Comparison of ENCODE assay signal across 17 cellular contexts in genomic region chr9:116345393-116345792, GRCh38.
DNase-seq lines count a peak whose midpoint lies in the region; ATAC-seq and TF ChIP-seq lines count a peak whose summit lies in the region.
"Had no signal": no experiment of that assay in that cellular context is flagged by ENCODE, and none has a peak within 500 bp of the region (broad histone marks: within the 10 kb centered on the region; RNA-seq: fewer than 3 reads in every experiment).

No MANE protein-coding gene starts in this region.

- no peaks in the 10 kb centered on the region for H3K9me3 Mint-ChIP-seq in Caco-2 (ENCODE audit: unreplicated experiment)
- H3K9me3 Mint-ChIP-seq in endothelial cell (ENCODE audit: unreplicated experiment) = no peaks in the 10 kb centered on the region
- H3K9me3 Mint-ChIP-seq: CD4-positive, alpha-beta T cell; H9 had no signal

- no peak for TF ChIP-seq POLR2A in IMR-90 (IDR thresholded peaks at IDR 0.05; ENCODE audit: low read depth, low read length)

- no peak overlapping the region for H2AK5ac ChIP-seq in IMR-90 (ENCODE audit: low read depth, low read length)

- H3K79me1 ChIP-seq in IMR-90 (ENCODE audit: low read depth in 1 of 2, low read length in 2 of 2) = no peaks in the 10 kb centered on the region

- H2BK120ac ChIP-seq in IMR-90 (ENCODE audit: low read depth, low read length) = no peak overlapping the region

- no peak overlapping the region for H2AFZ ChIP-seq in IMR-90 (replicated peaks; ENCODE audit: low read length, poor library complexity)
- no peak overlapping the region for H2AFZ ChIP-seq in hepatocyte

- H3K4me3 Mint-ChIP-seq in Caco-2 (ENCODE audit: unreplicated experiment) (no peak overlapping the region), endothelial cell (ENCODE audit: unreplicated experiment) (no peak overlapping the region)
- H3K4me3 Mint-ChIP-seq: CD4-positive, alpha-beta T cell; H9 had no signal

- CTCF ChIA-PET in Caco-2 (lab: Charles Lee) (no interaction called here), IMR-90 (lab: Yijun Ruan, JAX) (interaction anchor here (0.6 kb wide), 1 partner anchor 33 kb away, joined by 3 read pairs; no protein-coding TSS in a partner anchor)

- no peak overlapping the region for H2BK5ac ChIP-seq in IMR-90 (ENCODE audit: low read depth, low read length, poor library complexity, severe bottlenecking)

- H3K27me3 Mint-ChIP-seq in Caco-2 (ENCODE audit: insufficient read depth, unreplicated experiment) = peaks cover 3% of the 10 kb centered on the region
- H3K27me3 Mint-ChIP-seq in endothelial cell (ENCODE audit: unreplicated experiment) = peaks cover 2% of the 10 kb centered on the region
- H3K27me3 Mint-ChIP-seq: CD4-positive, alpha-beta T cell had no signal

- H3K9me3 ChIP-seq in Caco-2 = no peaks in the 10 kb centered on the region
- no peaks in the 10 kb centered on the region for H3K9me3 ChIP-seq in IMR-90 (ENCODE audit: control insufficient read depth, insufficient read depth, low read length)
- H3K9me3 ChIP-seq in hepatocyte (ENCODE audit: low read depth) = no peaks in the 10 kb centered on the region

- dilution Hi-C loops in IMR-90 (cut with HindIII; ENCODE audit: low sequenced_read_pairs, unreplicated experiment) = no loop called here

- no peak overlapping the region for H4K8ac ChIP-seq in IMR-90 (ENCODE audit: low read depth in 2 of 2, low read length in 2 of 2)

- no peaks in the 10 kb centered on the region for H3K36me3 Mint-ChIP-seq in Caco-2 (ENCODE audit: insufficient read depth, unreplicated experiment)
- no peaks in the 10 kb centered on the region for H3K36me3 Mint-ChIP-seq in endothelial cell (ENCODE audit: low read depth, unreplicated experiment)

- no peak overlapping the region for H3K4me2 ChIP-seq in IMR-90 (ENCODE audit: low read depth, low read length)
- peak overlapping the region; percentile 43 for H3K4me2 ChIP-seq in hepatocyte

- peaks cover 8% of the 10 kb centered on the region; the same call in 1 of the 2 replicates for H3K9me1 ChIP-seq in IMR-90 (ENCODE audit: insufficient read depth, low read length)

- H4K5ac ChIP-seq in IMR-90 (ENCODE audit: low read depth, low read length) = no peak overlapping the region

- peaks cover 15% of the 10 kb centered on the region for H3K4me1 Mint-ChIP-seq in Caco-2 (ENCODE audit: low read depth, unreplicated experiment)
- H3K4me1 Mint-ChIP-seq in endothelial cell (ENCODE audit: unreplicated experiment) = peaks cover 5% of the 10 kb centered on the region

- no peak overlapping the region for H3K56ac ChIP-seq in IMR-90 (ENCODE audit: extremely low read depth, insufficient read depth, low read length)

- H2BK15ac ChIP-seq in IMR-90 (ENCODE audit: low read depth, low read length) = no peak overlapping the region

- BruUV-seq in Caco-2 (replicated peaks; lab: Mats Ljungman, UMichigan) = no TSS peak
- no TSS peak for BruUV-seq in IMR-90 (replicated peaks; lab: Mats Ljungman, UMichigan)

- in situ Hi-C loops in IMR-90 (cut with MboI; ENCODE audit: low sequenced_read_pairs) = no loop called here

- H3K23ac ChIP-seq in IMR-90 (ENCODE audit: low read depth, low read length) = no peak overlapping the region

- H2AK9ac ChIP-seq in IMR-90 (replicated peaks; ENCODE audit: low read depth, low read length, poor library complexity) = peak overlapping the region; percentile 33

- TF ChIP-seq RAD21 in IMR-90 (IDR thresholded peaks at IDR 0.05; ENCODE audit: low read length) = no peak

- ATAC-seq in IMR-90 (ENCODE audit: low read depth) (no peak), GM18907 (IDR thresholded peaks at IDR 0.05; ENCODE audit: unreplicated experiment) (no peak)

- H2BK20ac ChIP-seq in IMR-90 (ENCODE audit: low read depth, low read length) = no peak overlapping the region

- no CpG with 5 or more reads among the region's 2 CpGs for WGBS in IMR-90 (ENCODE audit: extremely low coverage in 2 of 2, insufficient read length in 1 of 2), 2 experiments
- 84% methylated on average over 2 of the region's 2 CpGs for WGBS in hepatocyte (ENCODE audit: low lambda C conversion rate, missing lambda C conversion rate)

- H3K27me3 ChIP-seq in Caco-2 (replicated peaks; ENCODE audit: control insufficient read depth, insufficient read depth, low read length) = no peaks in the 10 kb centered on the region
- no peaks in the 10 kb centered on the region for H3K27me3 ChIP-seq in IMR-90 (ENCODE audit: control insufficient read depth, insufficient read depth, low read length)
- no peaks in the 10 kb centered on the region for H3K27me3 ChIP-seq in hepatocyte

- H3K14ac ChIP-seq in IMR-90 (replicated peaks; ENCODE audit: low read depth, low read length) = no peak overlapping the region

- H3K27ac ChIP-seq in IMR-90 (ENCODE audit: insufficient read depth, low read length) = no peak overlapping the region
- peak overlapping the region; percentile 78 for H3K27ac ChIP-seq in hepatocyte
- H3K27ac ChIP-seq: C4-2B had no signal

- DNase-seq in Caco-2 (no peak), DMS53 (lab: John Stamatoyannopoulos, UW) (peak; percentile 65), IMR-90 (no peak), hepatocyte (ENCODE audit: low spot score) (no peak), Kasumi-1 (lab: John Stamatoyannopoulos, UW) (no peak), NCI-H1105 treated with DMSO at 0.1 percent for 48 hours (lab: John Stamatoyannopoulos, UW) (no peak), endothelial cell (ENCODE audit: low spot score) (no peak)
- DNase-seq: AML-193; CD4-positive, alpha-beta T cell; DMS 273 treated with DMSO at 0.1 percent for 48 hours; DMS79; GF-D8; H9; Karpas-422; KBM-7 had no signal

- no peak overlapping the region for H3K18ac ChIP-seq in IMR-90 (ENCODE audit: low read depth, low read length)

- H3K27ac Mint-ChIP-seq in Caco-2 (ENCODE audit: unreplicated experiment) = peak overlapping the region; percentile 4
- H3K27ac Mint-ChIP-seq in endothelial cell (ENCODE audit: unreplicated experiment) = no peak overlapping the region
- H3K27ac Mint-ChIP-seq: CD4-positive, alpha-beta T cell; H9 had no signal

- TF ChIP-seq CTCF in Caco-2 (IDR thresholded peaks at IDR 0.05; ENCODE audit: insufficient read depth in 1 of 2, low read depth in 1 of 2, low read length in 1 of 2, severe bottlenecking in 1 of 2, unreplicated experiment in 1 of 2) = no peak
- no peak for TF ChIP-seq CTCF in IMR-90 (conservative IDR thresholded peaks at IDR 0.05; ENCODE audit: low read depth, low read length)
- no peak for TF ChIP-seq CTCF in hepatocyte (IDR thresholded peaks at IDR 0.05; ENCODE audit: poor library complexity)
- no peak for TF ChIP-seq CTCF in endothelial cell (IDR thresholded peaks at IDR 0.05; ENCODE audit: unreplicated experiment)

- H3K36me3 ChIP-seq in Caco-2 (ENCODE audit: control insufficient read depth, insufficient read depth, low read length) (no peaks in the 10 kb centered on the region), IMR-90 (ENCODE audit: control insufficient read depth, insufficient read depth, low read length) (peaks cover 73% of the 10 kb centered on the region), hepatocyte (replicated peaks; ENCODE audit: insufficient read depth, low read depth) (no peaks in the 10 kb centered on the region)

- POLR2A ChIA-PET in Caco-2 (lab: Charles Lee) = no interaction called here
- POLR2A ChIA-PET in IMR-90 (lab: Charles Lee; ENCODE audit: unreplicated experiment) = no interaction called here

- H4K20me1 ChIP-seq in IMR-90 (ENCODE audit: insufficient read depth, low read length) = no peaks in the 10 kb centered on the region; the same call in 1 of the 2 replicates
- H4K20me1 ChIP-seq in hepatocyte (ENCODE audit: insufficient read depth, poor library complexity, severe bottlenecking) = no peaks in the 10 kb centered on the region

- no peak overlapping the region for H3K4ac ChIP-seq in IMR-90 (ENCODE audit: low read depth, low read length)

- no peak overlapping the region for H3K4me3 ChIP-seq in Caco-2 (ENCODE audit: low read depth, low read length)
- H3K4me3 ChIP-seq in IMR-90 (ENCODE audit: insufficient read depth, low read depth, low read length) = no peak overlapping the region
- H3K4me3 ChIP-seq in hepatocyte = no peak overlapping the region

- intact Hi-C loops in Caco-2 (cut with micrococcal nuclease; ENCODE audit: unreplicated experiment) (loop anchor here (5.0 kb wide), 2 partner anchors 52 to 227 kb away; no protein-coding TSS in a partner anchor), IMR-90 (cut with micrococcal nuclease) (no loop called here)

- H3K9me2 ChIP-seq in hepatocyte (replicated peaks; ENCODE audit: insufficient read depth) = no peaks in the 10 kb centered on the region

- H3K9ac ChIP-seq in IMR-90 (ENCODE audit: low read depth, low read length) = no peak overlapping the region

- H3K4me1 ChIP-seq in Caco-2 (peaks cover 11% of the 10 kb centered on the region), IMR-90 (ENCODE audit: control insufficient read depth, insufficient read depth, low read length) (no peaks in the 10 kb centered on the region), hepatocyte (ENCODE audit: insufficient read depth) (peaks cover 10% of the 10 kb centered on the region)

- no peak overlapping the region for H4K91ac ChIP-seq in IMR-90 (ENCODE audit: insufficient read depth, low read depth, low read length)

- no peaks in the 10 kb centered on the region for H3K79me2 ChIP-seq in hepatocyte

TF ChIP-seq in IMR-90, 13 proteins besides CTCF, POLR2A, EP300 and RAD21:
- no peak for TF ChIP-seq CHD1 (IDR thresholded peaks at IDR 0.05; ENCODE audit: low read depth, low read length)
- TF ChIP-seq MXI1 (IDR thresholded peaks at IDR 0.05; ENCODE audit: borderline replicate concordance, low read depth, low read length) = no peak
- no peak for TF ChIP-seq RFX5 (IDR thresholded peaks at IDR 0.05; ENCODE audit: low read depth, low read length)
- TF ChIP-seq USF2 (IDR thresholded peaks at IDR 0.05; ENCODE audit: low read depth, low read length) = no peak
- no peak for TF ChIP-seq NFE2L2 (IDR thresholded peaks at IDR 0.05; ENCODE audit: low read depth, low read length)
- TF ChIP-seq MAFK (IDR thresholded peaks at IDR 0.05; ENCODE audit: low read depth, low read length) = no peak
- no peak for TF ChIP-seq CEBPB (IDR thresholded peaks at IDR 0.05; ENCODE audit: low read depth, low read length)
- no peak for TF ChIP-seq FOS (IDR thresholded peaks at IDR 0.05; ENCODE audit: low read depth, low read length)
- no peak for TF ChIP-seq SMC3 (IDR thresholded peaks at IDR 0.05; ENCODE audit: low read depth, low read length)
